In genomic region chr5:132674671-132675506, GRCh38 we compare ENCODE assay signal across 1 cellular context.
A peak's percentile ranks its signal among the peaks of the same experiment; 100 is the strongest.
TF ChIP-seq lines count a peak whose summit lies in the region.

No MANE protein-coding gene starts in this region.

TF ChIP-seq in GM12878, 131 proteins besides CTCF, POLR2A, EP300 and RAD21 (continued from another document):
- TF ChIP-seq EED (IDR thresholded peaks at IDR 0.05; ENCODE audit: low read depth): peak; percentile 64
- peak; percentile 62 for TF ChIP-seq IRF4 (IDR thresholded peaks at IDR 0.05; ENCODE audit: low read depth, low read length)
- TF ChIP-seq SREBF1 (IDR thresholded peaks at IDR 0.05; ENCODE audit: low read length): no peak
- no peak for TF ChIP-seq MYC (IDR thresholded peaks at IDR 0.05; ENCODE audit: insufficient read depth, insufficient read length, insufficient replicate concordance, low read length, severe bottlenecking)
- no peak for TF ChIP-seq ZZZ3 (IDR thresholded peaks at IDR 0.05; ENCODE audit: control insufficient read depth, insufficient read length, low read depth)
- TF ChIP-seq RELB (IDR thresholded peaks at IDR 0.05; ENCODE audit: low read depth): peak; percentile 88
- peak; percentile 52; the same call in 1 of the 2 replicates for TF ChIP-seq BACH1 (IDR thresholded peaks at IDR 0.05; ENCODE audit: borderline replicate concordance)
- no peak for TF ChIP-seq JUNB (IDR thresholded peaks at IDR 0.05)
- TF ChIP-seq PAX8 (IDR thresholded peaks at IDR 0.05): no peak
- TF ChIP-seq GATAD2B (conservative IDR thresholded peaks at IDR 0.05; ENCODE audit: low read depth): peak; percentile 83
- TF ChIP-seq TBL1XR1 (IDR thresholded peaks at IDR 0.05; ENCODE audit: low read depth, low read length): no peak
- no peak for TF ChIP-seq CEBPZ (IDR thresholded peaks at IDR 0.05; ENCODE audit: low read depth, low read length)
- TF ChIP-seq BHLHE40 (IDR thresholded peaks at IDR 0.05; ENCODE audit: borderline replicate concordance in 1 of 2, low read depth in 2 of 2, low read length in 1 of 2): peak; percentile 81
- no peak for TF ChIP-seq MYB (IDR thresholded peaks at IDR 0.05; ENCODE audit: borderline replicate concordance, low read depth, low read length)
- peak; percentile 60; the same call in 1 of the 2 replicates for TF ChIP-seq ZNF592 (IDR thresholded peaks at IDR 0.05)
- TF ChIP-seq DPF2 (IDR thresholded peaks at IDR 0.05): peak; percentile 79
- no peak; a peak in 1 of 4 replicates for TF ChIP-seq ETV6 (conservative IDR thresholded peaks at IDR 0.05 in 1 of 2, IDR thresholded peaks at IDR 0.05 in 1 of 2; ENCODE audit: borderline replicate concordance in 1 of 2, low read depth in 1 of 2)
- no peak for TF ChIP-seq CHD4 (IDR thresholded peaks at IDR 0.05)
- peak; percentile 77; the same call in 1 of the 2 replicates for TF ChIP-seq CHD2 (IDR thresholded peaks at IDR 0.05; ENCODE audit: borderline replicate concordance, low read depth, low read length)
- 0 out of 2 replicates have a peak, but pooled peaks have one; percentile 29 for TF ChIP-seq CREM (IDR thresholded peaks at IDR 0.05; ENCODE audit: low read depth)
- no peak for TF ChIP-seq RBBP5 (conservative IDR thresholded peaks at IDR 0.05)
- no peak for TF ChIP-seq NR2C2 (IDR thresholded peaks at IDR 0.05; ENCODE audit: borderline replicate concordance, control insufficient read depth, insufficient read length, low read depth)
- TF ChIP-seq BCL3 (IDR thresholded peaks at IDR 0.05; ENCODE audit: borderline replicate concordance, insufficient read depth, low read depth, low read length, poor library complexity, severe bottlenecking): peak; percentile 50
- TF ChIP-seq RUNX3 (IDR thresholded peaks at IDR 0.05; ENCODE audit: low read length): peak; percentile 66
- TF ChIP-seq SMAD1 (IDR thresholded peaks at IDR 0.05; ENCODE audit: low read depth, partially characterized antibody): peak; percentile 86
- TF ChIP-seq MLLT1 (IDR thresholded peaks at IDR 0.05): no peak
- no peak for TF ChIP-seq NRF1 (conservative IDR thresholded peaks at IDR 0.05; ENCODE audit: low read depth, low read length)
- peak; percentile 69; the same call in 1 of the 2 replicates for TF ChIP-seq PKNOX1 (IDR thresholded peaks at IDR 0.05)
- TF ChIP-seq E2F8 (IDR thresholded peaks at IDR 0.05; ENCODE audit: low read depth, partially characterized antibody): no peak
- no peak for TF ChIP-seq HCFC1 (IDR thresholded peaks at IDR 0.05; ENCODE audit: low read length)
- no peak for TF ChIP-seq ASH2L (IDR thresholded peaks at IDR 0.05; ENCODE audit: borderline replicate concordance, low read depth)
- no peak for TF ChIP-seq NR2C1 (IDR thresholded peaks at IDR 0.05)
- TF ChIP-seq CBFB (IDR thresholded peaks at IDR 0.05; ENCODE audit: low read depth): no peak
- TF ChIP-seq LARP7 (IDR thresholded peaks at IDR 0.05): peak; percentile 54; the same call in 1 of the 2 replicates
- no peak for TF ChIP-seq KDM1A (IDR thresholded peaks at IDR 0.05; ENCODE audit: borderline replicate concordance)
